ENCODE assay signal across 1 cellular context in the genomic region with DNA sequence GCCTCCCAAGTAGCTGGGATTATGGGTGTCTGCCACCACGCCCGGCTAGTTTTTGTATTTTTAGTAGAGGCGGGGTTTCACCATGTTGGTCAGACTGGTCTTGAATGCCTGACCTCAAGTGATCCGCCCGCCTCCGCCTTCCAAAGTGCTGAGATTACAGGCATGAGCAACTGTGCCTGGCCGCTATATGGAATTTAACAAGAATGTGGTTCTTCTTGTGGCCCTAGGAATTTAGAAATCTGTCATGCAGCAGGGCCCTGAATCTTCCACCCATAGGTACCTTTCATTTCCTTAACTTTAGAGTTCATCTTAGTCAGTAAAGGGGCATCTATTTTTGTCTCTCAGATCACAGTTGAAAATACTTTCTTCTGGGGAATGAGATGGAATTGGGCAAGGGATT.
TF ChIP-seq lines count a peak whose summit lies in the region.

No MANE protein-coding gene starts in this region.

TF ChIP-seq in SK-N-SH treated with all-trans-retinoic acid at 6 μM for 48 hours, 23 proteins besides CTCF, POLR2A, EP300 and RAD21 (continued from another document):
- TF ChIP-seq, protein P1, sequence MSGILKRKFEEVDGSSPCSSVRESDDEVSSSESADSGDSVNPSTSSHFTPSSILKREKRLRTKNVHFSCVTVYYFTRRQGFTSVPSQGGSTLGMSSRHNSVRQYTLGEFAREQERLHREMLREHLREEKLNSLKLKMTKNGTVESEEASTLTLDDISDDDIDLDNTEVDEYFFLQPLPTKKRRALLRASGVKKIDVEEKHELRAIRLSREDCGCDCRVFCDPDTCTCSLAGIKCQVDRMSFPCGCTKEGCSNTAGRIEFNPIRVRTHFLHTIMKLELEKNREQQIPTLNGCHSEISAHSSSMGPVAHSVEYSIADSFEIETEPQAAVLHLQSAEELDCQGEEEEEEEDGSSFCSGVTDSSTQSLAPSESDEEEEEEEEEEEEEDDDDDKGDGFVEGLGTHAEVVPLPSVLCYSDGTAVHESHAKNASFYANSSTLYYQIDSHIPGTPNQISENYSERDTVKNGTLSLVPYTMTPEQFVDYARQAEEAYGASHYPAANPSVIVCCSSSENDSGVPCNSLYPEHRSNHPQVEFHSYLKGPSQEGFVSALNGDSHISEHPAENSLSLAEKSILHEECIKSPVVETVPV (CRISPR knock-in tag; IDR thresholded peaks at IDR 0.05): no peak
- TF ChIP-seq, protein P2, sequence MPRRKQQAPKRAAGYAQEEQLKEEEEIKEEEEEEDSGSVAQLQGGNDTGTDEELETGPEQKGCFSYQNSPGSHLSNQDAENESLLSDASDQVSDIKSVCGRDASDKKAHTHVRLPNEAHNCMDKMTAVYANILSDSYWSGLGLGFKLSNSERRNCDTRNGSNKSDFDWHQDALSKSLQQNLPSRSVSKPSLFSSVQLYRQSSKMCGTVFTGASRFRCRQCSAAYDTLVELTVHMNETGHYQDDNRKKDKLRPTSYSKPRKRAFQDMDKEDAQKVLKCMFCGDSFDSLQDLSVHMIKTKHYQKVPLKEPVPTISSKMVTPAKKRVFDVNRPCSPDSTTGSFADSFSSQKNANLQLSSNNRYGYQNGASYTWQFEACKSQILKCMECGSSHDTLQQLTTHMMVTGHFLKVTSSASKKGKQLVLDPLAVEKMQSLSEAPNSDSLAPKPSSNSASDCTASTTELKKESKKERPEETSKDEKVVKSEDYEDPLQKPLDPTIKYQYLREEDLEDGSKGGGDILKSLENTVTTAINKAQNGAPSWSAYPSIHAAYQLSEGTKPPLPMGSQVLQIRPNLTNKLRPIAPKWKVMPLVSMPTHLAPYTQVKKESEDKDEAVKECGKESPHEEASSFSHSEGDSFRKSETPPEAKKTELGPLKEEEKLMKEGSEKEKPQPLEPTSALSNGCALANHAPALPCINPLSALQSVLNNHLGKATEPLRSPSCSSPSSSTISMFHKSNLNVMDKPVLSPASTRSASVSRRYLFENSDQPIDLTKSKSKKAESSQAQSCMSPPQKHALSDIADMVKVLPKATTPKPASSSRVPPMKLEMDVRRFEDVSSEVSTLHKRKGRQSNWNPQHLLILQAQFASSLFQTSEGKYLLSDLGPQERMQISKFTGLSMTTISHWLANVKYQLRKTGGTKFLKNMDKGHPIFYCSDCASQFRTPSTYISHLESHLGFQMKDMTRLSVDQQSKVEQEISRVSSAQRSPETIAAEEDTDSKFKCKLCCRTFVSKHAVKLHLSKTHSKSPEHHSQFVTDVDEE (CRISPR knock-in tag; IDR thresholded peaks at IDR 0.05): no peak
- no peak for TF ChIP-seq RARB (CRISPR knock-in tag; IDR thresholded peaks at IDR 0.05)
- TF ChIP-seq GLIS3 (CRISPR knock-in tag; IDR thresholded peaks at IDR 0.05): no peak
- no peak for TF ChIP-seq TOX (CRISPR knock-in tag; IDR thresholded peaks at IDR 0.05; ENCODE audit: borderline replicate concordance)
- TF ChIP-seq BACH2 (CRISPR knock-in tag; IDR thresholded peaks at IDR 0.05; ENCODE audit: borderline replicate concordance): no peak
- TF ChIP-seq, protein P3, sequence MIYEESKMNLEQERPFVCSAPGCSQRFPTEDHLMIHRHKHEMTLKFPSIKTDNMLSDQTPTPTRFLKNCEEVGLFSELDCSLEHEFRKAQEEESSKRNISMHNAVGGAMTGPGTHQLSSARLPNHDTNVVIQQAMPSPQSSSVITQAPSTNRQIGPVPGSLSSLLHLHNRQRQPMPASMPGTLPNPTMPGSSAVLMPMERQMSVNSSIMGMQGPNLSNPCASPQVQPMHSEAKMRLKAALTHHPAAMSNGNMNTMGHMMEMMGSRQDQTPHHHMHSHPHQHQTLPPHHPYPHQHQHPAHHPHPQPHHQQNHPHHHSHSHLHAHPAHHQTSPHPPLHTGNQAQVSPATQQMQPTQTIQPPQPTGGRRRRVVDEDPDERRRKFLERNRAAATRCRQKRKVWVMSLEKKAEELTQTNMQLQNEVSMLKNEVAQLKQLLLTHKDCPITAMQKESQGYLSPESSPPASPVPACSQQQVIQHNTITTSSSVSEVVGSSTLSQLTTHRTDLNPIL (CRISPR knock-in tag; IDR thresholded peaks at IDR 0.05; ENCODE audit: low read depth): no peak
- no peak for TF ChIP-seq ZC3H10 (CRISPR knock-in tag; IDR thresholded peaks at IDR 0.05)
- no peak for TF ChIP-seq ZNF70 (CRISPR knock-in tag; IDR thresholded peaks at IDR 0.05)
- TF ChIP-seq ZNF8 (CRISPR knock-in tag; IDR thresholded peaks at IDR 0.05): no peak
- TF ChIP-seq, protein P4, sequence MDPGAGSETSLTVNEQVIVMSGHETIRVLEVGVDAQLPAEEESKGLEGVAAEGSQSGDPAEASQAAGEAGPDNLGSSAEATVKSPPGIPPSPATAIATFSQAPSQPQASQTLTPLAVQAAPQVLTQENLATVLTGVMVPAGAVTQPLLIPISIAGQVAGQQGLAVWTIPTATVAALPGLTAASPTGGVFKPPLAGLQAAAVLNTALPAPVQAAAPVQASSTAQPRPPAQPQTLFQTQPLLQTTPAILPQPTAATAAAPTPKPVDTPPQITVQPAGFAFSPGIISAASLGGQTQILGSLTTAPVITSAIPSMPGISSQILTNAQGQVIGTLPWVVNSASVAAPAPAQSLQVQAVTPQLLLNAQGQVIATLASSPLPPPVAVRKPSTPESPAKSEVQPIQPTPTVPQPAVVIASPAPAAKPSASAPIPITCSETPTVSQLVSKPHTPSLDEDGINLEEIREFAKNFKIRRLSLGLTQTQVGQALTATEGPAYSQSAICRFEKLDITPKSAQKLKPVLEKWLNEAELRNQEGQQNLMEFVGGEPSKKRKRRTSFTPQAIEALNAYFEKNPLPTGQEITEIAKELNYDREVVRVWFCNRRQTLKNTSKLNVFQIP (CRISPR knock-in tag; IDR thresholded peaks at IDR 0.05; ENCODE audit: borderline replicate concordance, low read depth): no peak
